ENCODE assay signal across 3 cellular contexts in genomic region chr17:35438433-35438832, GRCh38.
TF ChIP-seq lines count a peak whose summit lies in the region.

No MANE protein-coding gene starts in this region.

TF ChIP-seq in HepG2, 621 proteins besides CTCF, POLR2A, EP300 and RAD21:
- TF ChIP-seq SP4 (CRISPR knock-in tag; IDR thresholded peaks at IDR 0.05) (no peak), MAFK (conservative IDR thresholded peaks at IDR 0.05 in 1 of 2, IDR thresholded peaks at IDR 0.05 in 1 of 2; ENCODE audit: low read length in 2 of 2) (peak; percentile 73 to 86), MAFF (IDR thresholded peaks at IDR 0.05; ENCODE audit: low read depth, low read length) (peak; percentile 79), ZSCAN20 (CRISPR knock-in tag; IDR thresholded peaks at IDR 0.05; ENCODE audit: borderline replicate concordance) (no peak)

TF ChIP-seq in IMR-90, 13 proteins besides CTCF, POLR2A, EP300 and RAD21:
- TF ChIP-seq MAFK (IDR thresholded peaks at IDR 0.05; ENCODE audit: low read depth, low read length) (peak; percentile 83), SMC3 (IDR thresholded peaks at IDR 0.05; ENCODE audit: low read depth, low read length) (no peak)

TF ChIP-seq in K562, 482 proteins besides CTCF, POLR2A, EP300 and RAD21:
- TF ChIP-seq NR4A1 (CRISPR knock-in tag; IDR thresholded peaks at IDR 0.05): no peak
- no peak for TF ChIP-seq NR4A1 (tag; IDR thresholded peaks at IDR 0.05)
- no peak for TF ChIP-seq ZNF280B (CRISPR knock-in tag; IDR thresholded peaks at IDR 0.05)
- TF ChIP-seq FOXJ2 (tag; IDR thresholded peaks at IDR 0.05): no peak
- TF ChIP-seq C11orf30 (IDR thresholded peaks at IDR 0.05; ENCODE audit: low read depth): peak; percentile 60
- TF ChIP-seq SETDB1 (IDR thresholded peaks at IDR 0.05; ENCODE audit: low read length): no peak
- TF ChIP-seq MAFG (tag; conservative IDR thresholded peaks at IDR 0.05): peak; percentile 61
- TF ChIP-seq ZC3H11A (IDR thresholded peaks at IDR 0.05; ENCODE audit: low read depth, low read length): no peak
- TF ChIP-seq GABPA (tag; conservative IDR thresholded peaks at IDR 0.05; ENCODE audit: low read depth): no peak
- TF ChIP-seq PRMT5 (CRISPR knock-in tag; IDR thresholded peaks at IDR 0.05): no peak
- TF ChIP-seq XRCC3 (IDR thresholded peaks at IDR 0.05): no peak
- TF ChIP-seq THRAP3 (IDR thresholded peaks at IDR 0.05; ENCODE audit: borderline replicate concordance): no peak
- TF ChIP-seq MAFF (IDR thresholded peaks at IDR 0.05; ENCODE audit: low read length): peak; percentile 74
- no peak for TF ChIP-seq DLX4 (CRISPR knock-in tag; IDR thresholded peaks at IDR 0.05)
- no peak for TF ChIP-seq MTA2 (IDR thresholded peaks at IDR 0.05; ENCODE audit: low read depth)
- no peak for TF ChIP-seq STAT6 (CRISPR knock-in tag; IDR thresholded peaks at IDR 0.05)
- TF ChIP-seq MAFK (IDR thresholded peaks at IDR 0.05; ENCODE audit: low read length): peak; percentile 48; the same call in 1 of the 2 replicates
- no peak for TF ChIP-seq RBM14 (IDR thresholded peaks at IDR 0.05; ENCODE audit: borderline replicate concordance, insufficient read depth, low read depth, low read length)
- TF ChIP-seq ZNF277 (CRISPR knock-in tag; IDR thresholded peaks at IDR 0.05; ENCODE audit: borderline replicate concordance): no peak
- peak; percentile 83 for TF ChIP-seq ZNF316 (IDR thresholded peaks at IDR 0.05)
- TF ChIP-seq RNF2 (IDR thresholded peaks at IDR 0.05): no peak
- no peak for TF ChIP-seq ZNF311 (CRISPR knock-in tag; IDR thresholded peaks at IDR 0.05)
- no peak for TF ChIP-seq ETV5 (CRISPR knock-in tag; IDR thresholded peaks at IDR 0.05; ENCODE audit: low read depth)
- no peak for TF ChIP-seq IRF9 (tag; IDR thresholded peaks at IDR 0.05)
